ENCODE assay signal across 1 cellular context in the genomic region with DNA sequence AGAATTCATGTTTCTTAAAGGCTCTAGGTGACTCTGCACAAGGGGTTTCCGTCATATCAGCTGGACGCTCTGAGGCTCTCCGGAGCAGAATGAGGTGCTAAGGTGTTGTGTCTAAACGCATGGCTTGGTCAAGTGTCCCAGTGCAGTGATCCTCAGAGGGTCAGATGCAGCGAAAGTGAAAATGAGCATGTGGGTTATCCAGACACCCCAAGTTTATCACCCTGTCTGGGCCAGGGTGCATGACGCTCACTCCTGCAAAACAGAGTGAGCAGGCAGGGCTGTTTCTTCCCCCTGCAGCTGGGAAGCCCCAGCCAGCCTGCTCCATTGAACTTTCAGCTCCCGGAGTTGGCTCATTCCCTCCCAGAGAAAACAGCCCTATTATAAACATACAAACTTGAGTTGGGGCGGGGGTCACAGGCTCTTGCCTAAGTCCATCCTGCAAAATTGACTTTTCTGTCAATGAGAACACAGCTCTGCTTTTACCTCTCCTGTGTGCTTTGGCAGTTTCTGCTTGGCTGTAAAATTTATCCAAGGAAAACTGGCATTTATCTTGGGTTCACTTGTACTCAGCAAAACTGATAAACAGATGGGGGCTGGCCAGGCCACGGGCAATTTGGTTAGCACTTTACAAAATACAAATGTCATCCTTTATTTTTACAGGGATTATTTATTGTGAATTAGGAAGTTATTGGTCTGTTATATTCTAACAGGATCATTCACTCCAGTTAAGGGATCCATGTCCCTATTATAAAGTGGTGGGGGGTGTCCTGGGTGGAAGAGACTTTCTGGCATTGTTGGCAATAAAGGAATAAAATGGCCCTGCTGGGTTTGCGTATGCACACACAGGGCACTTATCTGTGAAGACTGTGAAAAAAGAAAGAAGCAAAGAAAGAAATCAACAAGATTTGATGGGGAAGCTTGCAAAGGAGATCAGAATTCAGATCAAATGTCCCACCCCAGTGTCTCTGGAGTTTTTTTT.
TF ChIP-seq lines count a peak whose summit lies in the region.

No MANE protein-coding gene starts in this region.

TF ChIP-seq in HepG2, 621 proteins besides CTCF, POLR2A, EP300 and RAD21 (continued from another document and continues in another):
- TF ChIP-seq, protein P1, sequence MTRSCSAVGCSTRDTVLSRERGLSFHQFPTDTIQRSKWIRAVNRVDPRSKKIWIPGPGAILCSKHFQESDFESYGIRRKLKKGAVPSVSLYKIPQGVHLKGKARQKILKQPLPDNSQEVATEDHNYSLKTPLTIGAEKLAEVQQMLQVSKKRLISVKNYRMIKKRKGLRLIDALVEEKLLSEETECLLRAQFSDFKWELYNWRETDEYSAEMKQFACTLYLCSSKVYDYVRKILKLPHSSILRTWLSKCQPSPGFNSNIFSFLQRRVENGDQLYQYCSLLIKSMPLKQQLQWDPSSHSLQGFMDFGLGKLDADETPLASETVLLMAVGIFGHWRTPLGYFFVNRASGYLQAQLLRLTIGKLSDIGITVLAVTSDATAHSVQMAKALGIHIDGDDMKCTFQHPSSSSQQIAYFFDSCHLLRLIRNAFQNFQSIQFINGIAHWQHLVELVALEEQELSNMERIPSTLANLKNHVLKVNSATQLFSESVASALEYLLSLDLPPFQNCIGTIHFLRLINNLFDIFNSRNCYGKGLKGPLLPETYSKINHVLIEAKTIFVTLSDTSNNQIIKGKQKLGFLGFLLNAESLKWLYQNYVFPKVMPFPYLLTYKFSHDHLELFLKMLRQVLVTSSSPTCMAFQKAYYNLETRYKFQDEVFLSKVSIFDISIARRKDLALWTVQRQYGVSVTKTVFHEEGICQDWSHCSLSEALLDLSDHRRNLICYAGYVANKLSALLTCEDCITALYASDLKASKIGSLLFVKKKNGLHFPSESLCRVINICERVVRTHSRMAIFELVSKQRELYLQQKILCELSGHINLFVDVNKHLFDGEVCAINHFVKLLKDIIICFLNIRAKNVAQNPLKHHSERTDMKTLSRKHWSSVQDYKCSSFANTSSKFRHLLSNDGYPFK (CRISPR knock-in tag; IDR thresholded peaks at IDR 0.05; ENCODE audit: borderline replicate concordance): no peak; the same call in 1 of the 2 replicates
- TF ChIP-seq SP5 (CRISPR knock-in tag; IDR thresholded peaks at IDR 0.05; ENCODE audit: borderline replicate concordance, low read depth) (peak; percentile 74; the same call in 1 of the 2 replicates), AKAP8 (CRISPR knock-in tag; IDR thresholded peaks at IDR 0.05) (no peak), ZNF232 (CRISPR knock-in tag; IDR thresholded peaks at IDR 0.05; ENCODE audit: borderline replicate concordance) (peak; percentile 87; the same call in 1 of the 2 replicates), ZKSCAN8 (CRISPR knock-in tag; IDR thresholded peaks at IDR 0.05; ENCODE audit: borderline replicate concordance) (0 out of 2 replicates have a peak, but pooled peaks have one; percentile 78), ZNF430 (CRISPR knock-in tag; IDR thresholded peaks at IDR 0.05) (peak; percentile 95), ZNF569 (CRISPR knock-in tag; IDR thresholded peaks at IDR 0.05; ENCODE audit: borderline replicate concordance) (no peak), MTF1 (CRISPR knock-in tag; IDR thresholded peaks at IDR 0.05) (peak; percentile 35; the same call in 1 of the 2 replicates), ZSCAN22 (CRISPR knock-in tag; IDR thresholded peaks at IDR 0.05) (no peak), TBP (CRISPR knock-in tag; IDR thresholded peaks at IDR 0.05) (0 out of 2 replicates have a peak, but pooled peaks have one; percentile 77), HMG20A (CRISPR knock-in tag; IDR thresholded peaks at IDR 0.05; ENCODE audit: borderline replicate concordance) (peak; percentile 87; the same call in 1 of the 2 replicates), PCBP2 (optimal IDR thresholded peaks at IDR 0.05; ENCODE audit: low read depth, low read length, poor library complexity, severe bottlenecking) (no peak), NFKBIZ (CRISPR knock-in tag; IDR thresholded peaks at IDR 0.05) (peak; percentile 80), SKI (IDR thresholded peaks at IDR 0.05; ENCODE audit: partially characterized antibody) (peak; percentile 62), ZNF781 (CRISPR knock-in tag; IDR thresholded peaks at IDR 0.05; ENCODE audit: borderline replicate concordance, not compliant biosample characterization) (no peak), TBX2 (CRISPR knock-in tag; IDR thresholded peaks at IDR 0.05; ENCODE audit: borderline replicate concordance) (peak; percentile 79; the same call in 1 of the 2 replicates), ZNF737 (CRISPR knock-in tag; IDR thresholded peaks at IDR 0.05; ENCODE audit: borderline replicate concordance) (0 out of 2 replicates have a peak, but pooled peaks have one; percentile 23), SMC3 (IDR thresholded peaks at IDR 0.05; ENCODE audit: low read length) (peak; percentile 26; the same call in 1 of the 2 replicates), REXO4 (CRISPR knock-in tag; IDR thresholded peaks at IDR 0.05; ENCODE audit: borderline replicate concordance) (no peak), ZBTB1 (CRISPR knock-in tag; IDR thresholded peaks at IDR 0.05; ENCODE audit: borderline replicate concordance) (no peak), CCDC6 (CRISPR knock-in tag; IDR thresholded peaks at IDR 0.05) (0 out of 2 replicates have a peak, but pooled peaks have one; percentile 62), HDAC6 (IDR thresholded peaks at IDR 0.05; ENCODE audit: low read depth, low read length) (0 out of 2 replicates have a peak, but pooled peaks have one; percentile 36), KDM5A (IDR thresholded peaks at IDR 0.05; ENCODE audit: borderline replicate concordance, low read length) (no peak; the same call in 1 of the 2 replicates), ZNF354B (CRISPR knock-in tag; IDR thresholded peaks at IDR 0.05) (no peak), IRX3 (CRISPR knock-in tag; IDR thresholded peaks at IDR 0.05; ENCODE audit: borderline replicate concordance, low read depth) (0 out of 2 replicates have a peak, but pooled peaks have one; percentile 50), NR2F2 (IDR thresholded peaks at IDR 0.05; ENCODE audit: borderline replicate concordance, low read depth) (peak; percentile 80), ZNF607 (CRISPR knock-in tag; IDR thresholded peaks at IDR 0.05; ENCODE audit: borderline replicate concordance) (peak; percentile 45; the same call in 1 of the 2 replicates), ESRRA (CRISPR knock-in tag; IDR thresholded peaks at IDR 0.05; ENCODE audit: low read depth) (peak; percentile 97), ZFYVE20 (CRISPR knock-in tag; IDR thresholded peaks at IDR 0.05; ENCODE audit: borderline replicate concordance, low read depth) (no peak)
- TF ChIP-seq, protein P2, sequence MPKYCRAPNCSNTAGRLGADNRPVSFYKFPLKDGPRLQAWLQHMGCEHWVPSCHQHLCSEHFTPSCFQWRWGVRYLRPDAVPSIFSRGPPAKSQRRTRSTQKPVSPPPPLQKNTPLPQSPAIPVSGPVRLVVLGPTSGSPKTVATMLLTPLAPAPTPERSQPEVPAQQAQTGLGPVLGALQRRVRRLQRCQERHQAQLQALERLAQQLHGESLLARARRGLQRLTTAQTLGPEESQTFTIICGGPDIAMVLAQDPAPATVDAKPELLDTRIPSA (CRISPR knock-in tag; IDR thresholded peaks at IDR 0.05; ENCODE audit: borderline replicate concordance): no peak
- TF ChIP-seq, protein P3, sequence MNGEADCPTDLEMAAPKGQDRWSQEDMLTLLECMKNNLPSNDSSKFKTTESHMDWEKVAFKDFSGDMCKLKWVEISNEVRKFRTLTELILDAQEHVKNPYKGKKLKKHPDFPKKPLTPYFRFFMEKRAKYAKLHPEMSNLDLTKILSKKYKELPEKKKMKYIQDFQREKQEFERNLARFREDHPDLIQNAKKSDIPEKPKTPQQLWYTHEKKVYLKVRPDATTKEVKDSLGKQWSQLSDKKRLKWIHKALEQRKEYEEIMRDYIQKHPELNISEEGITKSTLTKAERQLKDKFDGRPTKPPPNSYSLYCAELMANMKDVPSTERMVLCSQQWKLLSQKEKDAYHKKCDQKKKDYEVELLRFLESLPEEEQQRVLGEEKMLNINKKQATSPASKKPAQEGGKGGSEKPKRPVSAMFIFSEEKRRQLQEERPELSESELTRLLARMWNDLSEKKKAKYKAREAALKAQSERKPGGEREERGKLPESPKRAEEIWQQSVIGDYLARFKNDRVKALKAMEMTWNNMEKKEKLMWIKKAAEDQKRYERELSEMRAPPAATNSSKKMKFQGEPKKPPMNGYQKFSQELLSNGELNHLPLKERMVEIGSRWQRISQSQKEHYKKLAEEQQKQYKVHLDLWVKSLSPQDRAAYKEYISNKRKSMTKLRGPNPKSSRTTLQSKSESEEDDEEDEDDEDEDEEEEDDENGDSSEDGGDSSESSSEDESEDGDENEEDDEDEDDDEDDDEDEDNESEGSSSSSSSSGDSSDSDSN (CRISPR knock-in tag; IDR thresholded peaks at IDR 0.05): no peak; the same call in 1 of the 2 replicates
- TF ChIP-seq, protein P4, sequence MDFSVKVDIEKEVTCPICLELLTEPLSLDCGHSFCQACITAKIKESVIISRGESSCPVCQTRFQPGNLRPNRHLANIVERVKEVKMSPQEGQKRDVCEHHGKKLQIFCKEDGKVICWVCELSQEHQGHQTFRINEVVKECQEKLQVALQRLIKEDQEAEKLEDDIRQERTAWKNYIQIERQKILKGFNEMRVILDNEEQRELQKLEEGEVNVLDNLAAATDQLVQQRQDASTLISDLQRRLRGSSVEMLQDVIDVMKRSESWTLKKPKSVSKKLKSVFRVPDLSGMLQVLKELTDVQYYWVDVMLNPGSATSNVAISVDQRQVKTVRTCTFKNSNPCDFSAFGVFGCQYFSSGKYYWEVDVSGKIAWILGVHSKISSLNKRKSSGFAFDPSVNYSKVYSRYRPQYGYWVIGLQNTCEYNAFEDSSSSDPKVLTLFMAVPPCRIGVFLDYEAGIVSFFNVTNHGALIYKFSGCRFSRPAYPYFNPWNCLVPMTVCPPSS (IDR thresholded peaks at IDR 0.05): no peak
- TF ChIP-seq, protein P5, sequence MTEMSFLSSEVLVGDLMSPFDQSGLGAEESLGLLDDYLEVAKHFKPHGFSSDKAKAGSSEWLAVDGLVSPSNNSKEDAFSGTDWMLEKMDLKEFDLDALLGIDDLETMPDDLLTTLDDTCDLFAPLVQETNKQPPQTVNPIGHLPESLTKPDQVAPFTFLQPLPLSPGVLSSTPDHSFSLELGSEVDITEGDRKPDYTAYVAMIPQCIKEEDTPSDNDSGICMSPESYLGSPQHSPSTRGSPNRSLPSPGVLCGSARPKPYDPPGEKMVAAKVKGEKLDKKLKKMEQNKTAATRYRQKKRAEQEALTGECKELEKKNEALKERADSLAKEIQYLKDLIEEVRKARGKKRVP (CRISPR knock-in tag; IDR thresholded peaks at IDR 0.05): peak; percentile 28 to 79; a peak in 3 of 4 replicates
- TF ChIP-seq, protein P6, sequence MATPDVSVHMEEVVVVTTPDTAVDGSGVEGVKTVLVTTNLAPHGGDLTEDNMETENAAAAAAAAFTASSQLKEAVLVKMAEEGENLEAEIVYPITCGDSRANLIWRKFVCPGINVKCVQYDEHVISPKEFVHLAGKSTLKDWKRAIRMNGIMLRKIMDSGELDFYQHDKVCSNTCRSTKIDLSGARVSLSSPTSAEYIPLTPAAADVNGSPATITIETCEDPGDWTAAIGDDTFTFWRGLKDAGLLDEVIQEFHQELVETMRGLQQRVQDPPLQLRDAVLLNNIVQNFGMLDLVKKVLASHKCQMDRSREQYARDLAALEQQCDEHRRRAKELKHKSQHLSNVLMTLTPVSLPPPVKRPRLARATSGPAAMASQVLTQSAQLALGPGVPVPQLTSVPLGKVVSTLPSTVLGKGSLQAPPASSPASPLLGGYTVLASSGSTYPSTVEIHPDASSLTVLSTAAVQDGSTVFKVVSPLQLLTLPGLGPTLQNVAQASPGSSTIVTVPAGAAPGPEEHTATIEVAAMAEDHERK (CRISPR knock-in tag; IDR thresholded peaks at IDR 0.05; ENCODE audit: low read depth): no peak
- TF ChIP-seq, protein P7, sequence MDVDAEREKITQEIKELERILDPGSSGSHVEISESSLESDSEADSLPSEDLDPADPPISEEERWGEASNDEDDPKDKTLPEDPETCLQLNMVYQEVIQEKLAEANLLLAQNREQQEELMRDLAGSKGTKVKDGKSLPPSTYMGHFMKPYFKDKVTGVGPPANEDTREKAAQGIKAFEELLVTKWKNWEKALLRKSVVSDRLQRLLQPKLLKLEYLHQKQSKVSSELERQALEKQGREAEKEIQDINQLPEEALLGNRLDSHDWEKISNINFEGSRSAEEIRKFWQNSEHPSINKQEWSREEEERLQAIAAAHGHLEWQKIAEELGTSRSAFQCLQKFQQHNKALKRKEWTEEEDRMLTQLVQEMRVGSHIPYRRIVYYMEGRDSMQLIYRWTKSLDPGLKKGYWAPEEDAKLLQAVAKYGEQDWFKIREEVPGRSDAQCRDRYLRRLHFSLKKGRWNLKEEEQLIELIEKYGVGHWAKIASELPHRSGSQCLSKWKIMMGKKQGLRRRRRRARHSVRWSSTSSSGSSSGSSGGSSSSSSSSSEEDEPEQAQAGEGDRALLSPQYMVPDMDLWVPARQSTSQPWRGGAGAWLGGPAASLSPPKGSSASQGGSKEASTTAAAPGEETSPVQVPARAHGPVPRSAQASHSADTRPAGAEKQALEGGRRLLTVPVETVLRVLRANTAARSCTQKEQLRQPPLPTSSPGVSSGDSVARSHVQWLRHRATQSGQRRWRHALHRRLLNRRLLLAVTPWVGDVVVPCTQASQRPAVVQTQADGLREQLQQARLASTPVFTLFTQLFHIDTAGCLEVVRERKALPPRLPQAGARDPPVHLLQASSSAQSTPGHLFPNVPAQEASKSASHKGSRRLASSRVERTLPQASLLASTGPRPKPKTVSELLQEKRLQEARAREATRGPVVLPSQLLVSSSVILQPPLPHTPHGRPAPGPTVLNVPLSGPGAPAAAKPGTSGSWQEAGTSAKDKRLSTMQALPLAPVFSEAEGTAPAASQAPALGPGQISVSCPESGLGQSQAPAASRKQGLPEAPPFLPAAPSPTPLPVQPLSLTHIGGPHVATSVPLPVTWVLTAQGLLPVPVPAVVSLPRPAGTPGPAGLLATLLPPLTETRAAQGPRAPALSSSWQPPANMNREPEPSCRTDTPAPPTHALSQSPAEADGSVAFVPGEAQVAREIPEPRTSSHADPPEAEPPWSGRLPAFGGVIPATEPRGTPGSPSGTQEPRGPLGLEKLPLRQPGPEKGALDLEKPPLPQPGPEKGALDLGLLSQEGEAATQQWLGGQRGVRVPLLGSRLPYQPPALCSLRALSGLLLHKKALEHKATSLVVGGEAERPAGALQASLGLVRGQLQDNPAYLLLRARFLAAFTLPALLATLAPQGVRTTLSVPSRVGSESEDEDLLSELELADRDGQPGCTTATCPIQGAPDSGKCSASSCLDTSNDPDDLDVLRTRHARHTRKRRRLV (CRISPR knock-in tag; IDR thresholded peaks at IDR 0.05): peak; percentile 87
- TF ChIP-seq, protein P8, sequence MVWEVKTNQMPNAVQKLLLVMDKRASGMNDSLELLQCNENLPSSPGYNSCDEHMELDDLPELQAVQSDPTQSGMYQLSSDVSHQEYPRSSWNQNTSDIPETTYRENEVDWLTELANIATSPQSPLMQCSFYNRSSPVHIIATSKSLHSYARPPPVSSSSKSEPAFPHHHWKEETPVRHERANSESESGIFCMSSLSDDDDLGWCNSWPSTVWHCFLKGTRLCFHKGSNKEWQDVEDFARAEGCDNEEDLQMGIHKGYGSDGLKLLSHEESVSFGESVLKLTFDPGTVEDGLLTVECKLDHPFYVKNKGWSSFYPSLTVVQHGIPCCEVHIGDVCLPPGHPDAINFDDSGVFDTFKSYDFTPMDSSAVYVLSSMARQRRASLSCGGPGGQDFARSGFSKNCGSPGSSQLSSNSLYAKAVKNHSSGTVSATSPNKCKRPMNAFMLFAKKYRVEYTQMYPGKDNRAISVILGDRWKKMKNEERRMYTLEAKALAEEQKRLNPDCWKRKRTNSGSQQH (CRISPR knock-in tag; IDR thresholded peaks at IDR 0.05; ENCODE audit: low read depth): no peak
